8 cellular contexts compared by ENCODE assay signal in the genomic region with DNA sequence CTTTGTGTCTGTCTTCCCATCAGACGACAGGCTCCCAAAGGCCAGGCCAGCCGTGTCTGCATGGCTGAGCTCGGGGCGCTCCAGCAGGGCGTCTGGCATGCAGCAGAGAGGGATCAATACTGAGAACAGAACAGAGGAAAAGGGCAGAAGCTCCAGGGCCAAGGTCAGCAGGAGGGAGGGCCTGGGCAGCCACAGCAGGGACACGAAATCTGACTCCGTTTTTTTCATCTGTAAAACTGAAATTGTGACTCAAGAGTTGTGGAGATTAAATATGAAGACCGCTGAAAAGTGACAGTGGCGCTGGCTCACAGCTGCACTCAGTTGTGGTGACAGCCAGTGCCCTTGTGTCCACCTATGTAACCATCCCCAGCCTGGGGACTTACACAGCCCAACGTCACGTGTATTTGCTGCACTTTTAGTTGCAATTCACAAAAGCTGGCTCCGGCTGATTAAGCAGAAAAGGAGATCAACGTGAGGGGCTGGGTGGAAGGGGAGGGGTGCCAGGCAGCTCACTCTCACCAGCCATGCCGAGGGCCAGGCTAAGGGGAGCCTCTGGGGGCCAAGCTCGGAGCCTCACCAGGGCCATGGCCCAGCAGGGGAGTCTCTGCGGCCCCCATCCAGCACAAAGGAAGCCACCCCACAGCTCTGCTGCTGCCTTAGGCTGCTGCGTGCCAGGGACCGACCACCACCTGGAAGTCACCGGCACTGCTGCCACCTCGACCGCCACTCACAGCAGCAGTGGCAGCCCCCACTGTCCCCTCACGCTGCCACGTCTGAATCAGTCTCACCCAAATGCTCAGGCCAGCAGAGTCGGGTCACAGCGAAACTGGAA.
DNase-seq lines count a peak whose midpoint lies in the region; ATAC-seq and TF ChIP-seq lines count a peak whose summit lies in the region.

No MANE protein-coding gene starts in this region.

- no peaks in the 10 kb centered on the region for H3K27me3 ChIP-seq in mucosa of rectum (ENCODE audit: control insufficient read depth in 2 of 2, insufficient read depth in 2 of 2, low read length in 2 of 2)

- H3K36me3 ChIP-seq in mucosa of rectum (ENCODE audit: control insufficient read depth in 2 of 2, insufficient read depth in 2 of 2, low read length in 2 of 2) = no peaks in the 10 kb centered on the region

- peak overlapping the region; percentile 21 for H3K4me3 ChIP-seq in astrocyte of the spinal cord (ENCODE audit: low read depth, low read length)
- H3K4me3 ChIP-seq in mucosa of rectum (ENCODE audit: low read length in 2 of 2) = peak overlapping the region; percentile 38 to 46

- ATAC-seq in GM21381 (IDR thresholded peaks at IDR 0.05; ENCODE audit: unreplicated experiment) (peak; percentile 3), HG03432 (IDR thresholded peaks at IDR 0.05; ENCODE audit: unreplicated experiment) (peak; percentile 15)

- H3K27ac ChIP-seq in mucosa of rectum (ENCODE audit: low read depth in 2 of 2, low read length in 2 of 2) = no peak overlapping the region

- DNase-seq in astrocyte of the spinal cord (ENCODE audit: low read depth, low spot score) (no peak), dedifferentiated amniotic fluid mesenchymal stem cell (ENCODE audit: extremely low spot score) (no peak), DMS53 (lab: John Stamatoyannopoulos, UW) (no peak), NOMO-1 (lab: John Stamatoyannopoulos, UW; ENCODE audit: unreplicated experiment in 2 of 2) (no peak)
- no peak for DNase-seq in NK-92 treated with Interleukin-12 subunit alpha and Interleukin-12 subunit beta, amount 100 ng/mL, for 24 hours (lab: John Stamatoyannopoulos, UW)

- no peaks in the 10 kb centered on the region for H3K9me3 ChIP-seq in mucosa of rectum (ENCODE audit: control insufficient read depth in 2 of 2, low read length in 2 of 2)

- in situ Hi-C loops in astrocyte of the spinal cord (cut with HindIII; ENCODE audit: low sequenced_read_pairs) = no loop called here

- H3K4me1 ChIP-seq in mucosa of rectum (ENCODE audit: control insufficient read depth in 2 of 2, insufficient read depth in 2 of 2, low read length in 2 of 2) = peaks cover 3 to 5% of the 10 kb centered on the region in 2 donors

- no peak for TF ChIP-seq CTCF in astrocyte of the spinal cord (IDR thresholded peaks at IDR 0.05; ENCODE audit: low read depth, low read length)

- no peak overlapping the region for H3K9ac ChIP-seq in mucosa of rectum (ENCODE audit: low read depth in 1 of 2, low read length in 2 of 2)
